ENCODE assay signal across 24 cellular contexts in the genomic region with DNA sequence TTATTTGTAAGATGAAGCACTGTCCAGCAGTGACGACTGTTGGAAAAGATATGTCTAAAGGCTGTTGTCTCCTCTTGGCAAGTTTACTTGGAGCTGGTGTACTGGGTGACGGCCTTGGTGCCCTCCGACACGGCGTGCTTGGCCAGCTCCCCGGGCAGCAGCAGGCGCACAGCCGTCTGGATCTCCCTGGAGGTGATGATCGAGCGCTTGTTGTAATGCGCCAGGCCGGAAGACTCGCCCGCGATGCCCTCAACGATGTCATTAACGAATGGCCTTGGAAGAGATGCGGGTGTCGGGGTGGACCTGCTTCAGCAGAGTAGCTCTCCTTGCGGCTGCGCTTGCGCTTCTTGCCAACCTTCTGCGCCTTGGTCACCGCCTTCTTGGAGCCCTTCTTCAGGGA.
"Had no signal": no experiment of that assay in that cellular context is flagged by ENCODE, and none has a peak within 500 bp of the region (broad histone marks: within the 10 kb centered on the region; RNA-seq: fewer than 3 reads in every experiment).

No MANE protein-coding gene starts in this region.

- H3K4me3 ChIP-seq: colonic mucosa, coronary artery, dorsolateral prefrontal cortex, esophagus muscularis mucosa, esophagus squamous epithelium, gastrocnemius medialis, gastroesophageal sphincter, heart left ventricle, heart right ventricle had no signal

- H3K27ac Mint-ChIP-seq: dendritic cell treated with granulocyte-macrophage colony-stimulating factor and Interleukin-4, amounts not matched to agents 40 ng/mL and 50 ng/mL, for 4 days; effector memory CD8-positive, alpha-beta T cell; endodermal cell had no signal

- H3K27ac ChIP-seq: colonic mucosa, coronary artery, dorsolateral prefrontal cortex, epithelial cell of prostate, esophagus muscularis mucosa, esophagus squamous epithelium, foreskin keratinocyte, gastrocnemius medialis, gastroesophageal sphincter, heart left ventricle, heart right ventricle had no signal

- H3K27me3 ChIP-seq: colonic mucosa, dorsolateral prefrontal cortex, esophagus muscularis mucosa, esophagus squamous epithelium, foreskin keratinocyte, gastrocnemius medialis, gastroesophageal sphincter, heart left ventricle, heart right ventricle had no signal

- H3K36me3 ChIP-seq: colonic mucosa, esophagus muscularis mucosa, gastrocnemius medialis, gastroesophageal sphincter, heart left ventricle had no signal

- H3K4me3 Mint-ChIP-seq: dendritic cell treated with granulocyte-macrophage colony-stimulating factor and Interleukin-4, amounts not matched to agents 40 ng/mL and 50 ng/mL, for 4 days; effector memory CD8-positive, alpha-beta T cell; endodermal cell had no signal

- DNase-seq: colonic mucosa; cortex of kidney; dermis blood vessel endothelial cell; dorsolateral prefrontal cortex; effector CD4-positive, alpha-beta T cell; effector CD8-positive, alpha-beta T cell; effector memory CD4-positive, alpha-beta T cell; effector memory CD8-positive, alpha-beta T cell; endodermal cell; erythroblast; esophagus squamous epithelium; foreskin fibroblast; foreskin keratinocyte; foreskin melanocyte; gastrocnemius medialis; glutamatergic neuron; head of caudate nucleus; heart left ventricle; heart right ventricle had no signal

- H3K4me1 Mint-ChIP-seq: endodermal cell had no signal

- H3K4me1 ChIP-seq: colonic mucosa, foreskin keratinocyte had no signal

- H3K9me3 ChIP-seq: colonic mucosa, gastrocnemius medialis had no signal
